Comparison of ENCODE assay signal across 24 cellular contexts in genomic region chr11:60873533-60873932, GRCh38. TPM values are rescaled to one million over a fixed set of nuclear protein-coding genes. Genes with fewer than 3 reads are reported as not detected.
DNase-seq lines count a peak whose midpoint lies in the region; ATAC-seq and TF ChIP-seq lines count a peak whose summit lies in the region.
"Had no signal": no experiment of that assay in that cellular context is flagged by ENCODE, and none has a peak within 500 bp of the region (broad histone marks: within the 10 kb centered on the region; RNA-seq: fewer than 3 reads in every experiment).

No MANE protein-coding gene starts in this region.

- H3K36me3 ChIP-seq in ACC112 (ENCODE audit: insufficient read depth, low read length), result no peaks in the 10 kb centered on the region
- peaks cover 0 to 36% (median 7%) of the 10 kb centered on the region in 11 experiments; a peak in 16 of 22 replicates for H3K36me3 ChIP-seq in BLaER1 treated with 17β-estradiol and CSF1 and Interleukin-3, amounts not matched to agents 10 nM and 100 nM
- H3K36me3 ChIP-seq in neuronal stem cell (replicated peaks in 1 of 2; ENCODE audit: control insufficient read depth in 2 of 2, insufficient read depth in 2 of 2, low read length in 2 of 2), result peaks cover 3 to 5% of the 10 kb centered on the region in 2 donors
- H3K36me3 ChIP-seq: colonic mucosa, thoracic aorta had no signal

- H3K27ac ChIP-seq in ACC112 (ENCODE audit: low read depth, low read length), result no peak overlapping the region
- peak overlapping the region in 6 of 11 experiments; percentile 13 to 65 (median 56); a peak in 11 of 22 replicates for H3K27ac ChIP-seq in BLaER1 treated with 17β-estradiol and CSF1 and Interleukin-3, amounts not matched to agents 10 nM and 100 nM
- no peak overlapping the region for H3K27ac ChIP-seq in neuronal stem cell (replicated peaks; ENCODE audit: low read length)
- H3K27ac ChIP-seq: foreskin keratinocyte, KMS-11, thoracic aorta had no signal

- H2BK12ac ChIP-seq in neuronal stem cell (ENCODE audit: low read length), result no peak overlapping the region

- H3K23ac ChIP-seq in neuronal stem cell (ENCODE audit: low read depth, low read length, poor library complexity), result peak overlapping the region; percentile 37

- peak overlapping the region; percentile 64 for H2AK5ac ChIP-seq in neuronal stem cell (ENCODE audit: low read depth, low read length)

- H2BK15ac ChIP-seq in neuronal stem cell (ENCODE audit: low read length), result no peak overlapping the region

- H4K8ac ChIP-seq in neuronal stem cell (ENCODE audit: low read depth, low read length), result peak overlapping the region; percentile 25

- no peak for TF ChIP-seq CTCF in WI38 (IDR thresholded peaks at IDR 0.05; ENCODE audit: low read depth, low read length)

- H3K27me3 ChIP-seq in ACC112 (ENCODE audit: insufficient read depth, low read length) (no peaks in the 10 kb centered on the region), neuronal stem cell (ENCODE audit: control insufficient read depth in 3 of 3, insufficient read depth in 3 of 3, low read depth in 1 of 3, low read length in 3 of 3) (no peaks in the 10 kb centered on the region)
- H3K27me3 ChIP-seq in BLaER1 treated with 17β-estradiol and CSF1 and Interleukin-3, amounts not matched to agents 10 nM and 100 nM, result no peaks in the 10 kb centered on the region
- H3K27me3 ChIP-seq: colonic mucosa, foreskin keratinocyte, heart left ventricle had no signal

- no peaks in the 10 kb centered on the region for H3K9me3 ChIP-seq in BLaER1 treated with 17β-estradiol and CSF1 and Interleukin-3, amounts not matched to agents 10 nM and 100 nM (replicated peaks in 1 of 11)
- no peaks in the 10 kb centered on the region for H3K9me3 ChIP-seq in neuronal stem cell (replicated peaks in 1 of 2; ENCODE audit: control insufficient read depth in 2 of 2, insufficient read depth in 1 of 2, low read depth in 1 of 2, low read length in 2 of 2)
- H3K9me3 ChIP-seq: colonic mucosa, heart left ventricle, SK-N-SH, thoracic aorta had no signal

- H3K4me3 ChIP-seq in ACC112 (ENCODE audit: low read depth, low read length), result peak overlapping the region; percentile 39; the same call in 1 of the 2 replicates
- H3K4me3 ChIP-seq in BLaER1 treated with 17β-estradiol and CSF1 and Interleukin-3, amounts not matched to agents 10 nM and 100 nM, result no peak overlapping the region
- peak overlapping the region; percentile 10; the same call in 1 of the 2 replicates for H3K4me3 ChIP-seq in WI38 (ENCODE audit: low read depth, low read length)
- H3K4me3 ChIP-seq in neuronal stem cell (ENCODE audit: low read length in 2 of 2), result no peak overlapping the region
- H3K4me3 ChIP-seq: colonic mucosa, heart left ventricle, thoracic aorta had no signal

- H3K9ac ChIP-seq in BLaER1 treated with 17β-estradiol and CSF1 and Interleukin-3, amounts not matched to agents 10 nM and 100 nM, result no peak overlapping the region
- peak overlapping the region; percentile 3 for H3K9ac ChIP-seq in neuronal stem cell (ENCODE audit: low read depth, low read length, poor library complexity)
- H3K9ac ChIP-seq: KMS-11, SK-N-SH had no signal

- H2BK5ac ChIP-seq in neuronal stem cell (ENCODE audit: low read length), result no peak overlapping the region

- H3K4me1 ChIP-seq in ACC112 (ENCODE audit: control insufficient read depth, insufficient read depth, low read length, unreplicated experiment), result peaks cover 24% of the 10 kb centered on the region
- peaks cover 25 to 51% (median 47%) of the 10 kb centered on the region in 10 experiments for H3K4me1 ChIP-seq in BLaER1 treated with 17β-estradiol and CSF1 and Interleukin-3, amounts not matched to agents 10 nM and 100 nM
- H3K4me1 ChIP-seq in neuronal stem cell (ENCODE audit: control insufficient read depth in 2 of 2, insufficient read depth in 1 of 2, low read depth in 1 of 2, low read length in 2 of 2), result peaks cover 0 to 1% of the 10 kb centered on the region in 2 donors
- H3K4me1 ChIP-seq: colonic mucosa, foreskin keratinocyte had no signal

- no peak for DNase-seq in neuronal stem cell (ENCODE audit: low spot score)
- DNase-seq in DMS114 treated with DMSO at 0.1 percent for 48 hours (lab: John Stamatoyannopoulos, UW; ENCODE audit: unreplicated experiment), result no peak
- DNase-seq: activated CD4-positive, alpha-beta T cell treated with anti-CD3 and anti-CD28 coated beads, Interleukin-2, amount 50 U/mL, for 1 hour; activated naive CD4-positive, alpha-beta T cell treated with anti-CD3 and anti-CD28 coated beads, Interleukin-2, amount 50 U/mL, for 16 hours; CD4-positive, alpha-beta T cell; colonic mucosa; DMS53; effector memory CD8-positive, alpha-beta T cell; foreskin keratinocyte; GDM1; NCI-H1417 treated with DMSO at 0.1 percent for 48 hours; NCI-H2081; NCI-H345; OCI-M1 had no signal

- H2AFZ ChIP-seq in ACC112 (ENCODE audit: low read length, unreplicated experiment), result no peak overlapping the region
- no peak overlapping the region for H2AFZ ChIP-seq in neuronal stem cell (ENCODE audit: low read length)

- no peaks in the 10 kb centered on the region for H3K79me2 ChIP-seq in ACC112 (ENCODE audit: control insufficient read depth, insufficient read depth, low read length, unreplicated experiment)

- H3K18ac ChIP-seq in neuronal stem cell (ENCODE audit: low read length), result peak overlapping the region; percentile 19

- no peak overlapping the region for H4K91ac ChIP-seq in neuronal stem cell (ENCODE audit: low read depth, low read length, poor library complexity)

- H4K20me1 ChIP-seq in BLaER1 treated with 17β-estradiol and CSF1 and Interleukin-3, amounts not matched to agents 10 nM and 100 nM, result 0 out of 22 replicates have a peak, but pooled peaks cover 0 to 4% (median 0%) of the 10 kb centered on the region in 11 experiments

- no CpG with 5 or more reads among the region's 12 CpGs for WGBS in neuronal stem cell (ENCODE audit: extremely low coverage in 2 of 2, insufficient read length in 2 of 2, insufficient replicate concordance in 1 of 2), 2 donors

- ATAC-seq in HG02571 (IDR thresholded peaks at IDR 0.05; ENCODE audit: unreplicated experiment), result no peak
- ATAC-seq in HG02870 (IDR thresholded peaks at IDR 0.05; ENCODE audit: unreplicated experiment), result no peak
- no peak for ATAC-seq in HG02759 (IDR thresholded peaks at IDR 0.05; ENCODE audit: unreplicated experiment)

- no peak overlapping the region for H2BK120ac ChIP-seq in neuronal stem cell (ENCODE audit: low read depth, low read length)

- H3K4ac ChIP-seq in neuronal stem cell (ENCODE audit: low read length), result no peak overlapping the region

- no peak overlapping the region for H3K14ac ChIP-seq in neuronal stem cell (ENCODE audit: low read length)

- H3K79me1 ChIP-seq in neuronal stem cell (ENCODE audit: low read depth, low read length), result no peaks in the 10 kb centered on the region

- H3K4me2 ChIP-seq in BLaER1 treated with 17β-estradiol and CSF1 and Interleukin-3, amounts not matched to agents 10 nM and 100 nM, result peak overlapping the region; percentile 62 to 88 (median 75); a peak in 19 of 22 replicates
- no peak overlapping the region for H3K4me2 ChIP-seq in neuronal stem cell (ENCODE audit: insufficient read depth, low read length, poor library complexity, severe bottlenecking)
- H3K4me2 ChIP-seq: SK-N-SH had no signal

RNA-seq across cellular contexts. Expression of gene ZP1, which starts 6.2 kb away (rescaled TPM):
- polyA plus RNA-seq in neuronal stem cell (2013, experiment 1 of 2), result not detected
- polyA plus RNA-seq in neuronal stem cell (2013, experiment 2 of 2), result not detected
- polyA plus RNA-seq: foreskin keratinocyte, SK-N-SH had no signal

RNA-seq across cellular contexts. Expression of gene PTGDR2, which starts 17.8 kb away (rescaled TPM):
- 0.13 TPM for polyA plus RNA-seq in neuronal stem cell (2013, experiment 1 of 2)
- 0.11 TPM for polyA plus RNA-seq in neuronal stem cell (2013, experiment 2 of 2)

RNA-seq across cellular contexts. Expression of gene CCDC86, which starts 31.6 kb away (rescaled TPM):
- 22.5 TPM for polyA plus RNA-seq in neuronal stem cell (2013, experiment 1 of 2)
- polyA plus RNA-seq in neuronal stem cell (2013, experiment 2 of 2), result 21.0 TPM

RNA-seq across cellular contexts. Expression of gene PRPF19, which starts 32.9 kb away (rescaled TPM):
- polyA plus RNA-seq in neuronal stem cell (2013, experiment 1 of 2), result 80.3 TPM
- 77.6 TPM for polyA plus RNA-seq in neuronal stem cell (2013, experiment 2 of 2)

RNA-seq across cellular contexts. Expression of gene TMEM109, which starts 40.4 kb away (rescaled TPM):
- polyA plus RNA-seq in neuronal stem cell (2013, experiment 1 of 2), result 64.1 TPM
- 63.1 TPM for polyA plus RNA-seq in neuronal stem cell (2013, experiment 2 of 2)

Comparison
In these comparisons a context has a peak if more than half of its experiments do, and no peak if none do; other contexts are left out.
1. H3K27ac ChIP-seq: peak in BLaER1 treated with 17β-estradiol and CSF1 and Interleukin-3, amounts not matched to agents 10 nM and 100 nM (6 of 11); none in ACC112 (single experiment) and neuronal stem cell (single experiment).
2. H3K4me3 ChIP-seq: peak in ACC112 (single experiment) and WI38 (single experiment); none in BLaER1 treated with 17β-estradiol and CSF1 and Interleukin-3, amounts not matched to agents 10 nM and 100 nM (0 of 10) and neuronal stem cell (0 of 2).